In genomic region chr4:185883591-185883990, GRCh38 we compare ENCODE assay signal across 30 cellular contexts.
"Had no signal": no experiment of that assay in that cellular context is flagged by ENCODE, and none has a peak within 500 bp of the region (broad histone marks: within the 10 kb centered on the region; RNA-seq: fewer than 3 reads in every experiment).

No MANE protein-coding gene starts in this region.

- H3K9me3 ChIP-seq: ovary, right lobe of liver, suprapubic skin, testis, upper lobe of right lung, uterus had no signal

- H3K9me3 Mint-ChIP-seq: natural killer cell, type B pancreatic cell had no signal

- H3K36me3 Mint-ChIP-seq: stimulated activated memory B cell treated with anti-CD40 and anti-IgM and Interleukin-4, amounts not matched to agents 10 μg/mL and 1 μg/mL and 100 μg/mL, for 72 hours; type B pancreatic cell had no signal

- H3K27ac ChIP-seq: neural progenitor cell, ovary, parathyroid adenoma, psoas muscle, right lobe of liver, sigmoid colon, suprapubic skin, testis, tibial artery, transverse colon, upper lobe of right lung, uterus had no signal

- H3K36me3 ChIP-seq: neural progenitor cell, ovary, right lobe of liver, sigmoid colon, suprapubic skin, tibial artery, transverse colon, upper lobe of right lung, uterus had no signal

- H3K27ac Mint-ChIP-seq: natural killer cell; nephron; neural progenitor cell; progenitor cell of endocrine pancreas; stimulated activated memory B cell treated with anti-CD40 and anti-IgM and Interleukin-4, amounts not matched to agents 10 μg/mL and 1 μg/mL and 100 μg/mL, for 72 hours; stimulated activated naive CD8-positive, alpha-beta T cell treated with anti-CD3 and anti-CD28 coated beads, Interleukin-15, amount 100 ng/mL, for 72 hours; type B pancreatic cell had no signal

- H3K4me1 ChIP-seq: parathyroid adenoma, psoas muscle, sigmoid colon, suprapubic skin, testis, transverse colon, upper lobe of right lung, uterus had no signal

- DNase-seq: natural killer cell; occipital lobe; ovary; posterior cingulate gyrus; psoas muscle; right cardiac atrium; right lobe of liver; sigmoid colon; small intestine; stimulated activated CD4-positive, alpha-beta T cell treated with anti-CD3 and anti-CD28 coated beads, Interleukin-12 subunit alpha, Interleukin-12 subunit beta, amount 100 ng/mL, for 4 hours; stimulated activated CD4-positive, alpha-beta T cell treated with anti-CD3 and anti-CD28 coated beads, Interleukin-1b, Interleukin-23, amount 100 ng/mL, for 48 hours; stimulated activated CD4-positive, alpha-beta T cell treated with anti-CD3 and anti-CD28 coated beads, Interleukin-4, amount 100 ng/mL, for 1 hour; stimulated activated CD4-positive, alpha-beta T cell treated with anti-CD3 and anti-CD28 coated beads, Interleukin-4, amount 100 ng/mL, for 4 hours; stimulated activated CD8-positive, alpha-beta memory T cell treated with anti-CD3 and anti-CD28 coated beads, Interleukin-4, amount 100 ng/mL, for 48 hours; stimulated activated naive CD4-positive, alpha-beta T cell; stimulated activated naive CD8-positive, alpha-beta T cell treated with anti-CD3 and anti-CD28 coated beads, Interleukin-15, amount 100 ng/mL, for 72 hours; stimulated activated naive CD8-positive, alpha-beta T cell treated with anti-CD3 and anti-CD28 coated beads, Interleukin-15, Interleukin-2, amounts not matched to agents 100 U/mL and 50 U/mL, for 24 hours; substantia nigra; testis; tibial artery; transverse colon; upper lobe of right lung; uterus had no signal

- H3K4me3 Mint-ChIP-seq: natural killer cell; nephron; neural progenitor cell; stimulated activated memory B cell treated with anti-CD40 and anti-IgM and Interleukin-4, amounts not matched to agents 10 μg/mL and 1 μg/mL and 100 μg/mL, for 72 hours; stimulated activated naive CD8-positive, alpha-beta T cell treated with anti-CD3 and anti-CD28 coated beads, Interleukin-15, amount 100 ng/mL, for 72 hours; type B pancreatic cell had no signal

- H3K4me3 ChIP-seq: neural progenitor cell, ovary, psoas muscle, right lobe of liver, sigmoid colon, suprapubic skin, testis, tibial artery, transverse colon, upper lobe of right lung, uterus had no signal

- H3K27me3 Mint-ChIP-seq: progenitor cell of endocrine pancreas, type B pancreatic cell had no signal

- H3K27me3 ChIP-seq: neural progenitor cell, ovary, right lobe of liver, sigmoid colon, suprapubic skin, testis, tibial artery, transverse colon, upper lobe of right lung, uterus had no signal
